13 cellular contexts compared by ENCODE assay signal in the genomic region with DNA sequence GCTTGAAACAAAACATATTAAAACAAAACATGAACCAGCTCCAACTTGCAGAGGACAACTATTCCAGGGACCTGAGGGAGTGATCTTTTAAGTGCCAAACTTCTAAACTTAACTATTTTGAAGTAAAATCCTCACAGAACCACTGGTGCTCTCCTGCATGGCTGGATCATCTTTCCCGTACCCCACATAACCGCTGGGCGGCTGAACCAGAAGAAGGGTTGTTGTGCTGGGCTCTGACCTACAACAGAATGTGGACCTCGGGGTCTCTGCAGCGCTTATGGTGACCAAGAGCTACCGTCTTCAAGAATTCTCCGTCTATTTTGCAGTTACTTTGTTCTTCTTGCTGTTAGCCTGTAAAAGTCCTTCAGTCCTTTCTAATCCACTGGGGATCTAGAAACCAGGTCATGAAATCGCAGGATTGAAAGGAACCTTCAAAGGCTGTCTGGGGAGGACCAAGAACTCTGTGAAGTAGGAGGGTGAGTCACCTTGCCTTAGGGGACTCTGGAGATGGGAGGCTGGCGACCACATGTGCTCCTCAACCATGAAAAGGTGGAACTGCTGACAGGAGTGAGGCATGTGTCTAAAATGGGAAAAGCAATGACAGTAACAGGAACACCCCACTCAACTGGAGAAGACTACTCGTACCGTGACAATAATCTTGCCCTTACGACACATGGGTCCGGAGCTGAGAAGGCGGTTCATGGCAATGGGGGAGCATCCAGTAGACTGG. TPM values are rescaled to one million over a fixed set of nuclear protein-coding genes. Genes with fewer than 3 reads are reported as not detected.
A peak's percentile ranks its signal among the peaks of the same experiment; 100 is the strongest.
DNase-seq lines count a peak whose midpoint lies in the region; ATAC-seq and TF ChIP-seq lines count a peak whose summit lies in the region.
"Had no signal": no experiment of that assay in that cellular context is flagged by ENCODE, and none has a peak within 500 bp of the region (broad histone marks: within the 10 kb centered on the region; RNA-seq: fewer than 3 reads in every experiment).

No MANE protein-coding gene starts in this region.

- peaks cover 4% of the 10 kb centered on the region for H3K36me3 Mint-ChIP-seq in activated naive CD8-positive, alpha-beta T cell
- peaks cover 20% of the 10 kb centered on the region for H3K36me3 Mint-ChIP-seq in activated naive CD8-positive, alpha-beta T cell treated with anti-CD3 and anti-CD28 coated beads for 36 hours
- H3K36me3 Mint-ChIP-seq in stimulated activated effector memory CD8-positive, alpha-beta T cell treated with anti-CD3 and anti-CD28 coated beads, Interleukin-12 subunit alpha, Interleukin-12 subunit beta, amount 100 ng/mL, for 72 hours: peaks cover 67% of the 10 kb centered on the region

- no peak overlapping the region for H3K4me3 ChIP-seq in SK-N-MC
- no peak overlapping the region for H3K4me3 ChIP-seq in fibroblast of mammary gland (ENCODE audit: control insufficient read depth, low read depth, low read length)
- H3K4me3 ChIP-seq: ovary had no signal

- H3K27me3 Mint-ChIP-seq in activated naive CD8-positive, alpha-beta T cell: no peaks in the 10 kb centered on the region
- H3K27me3 Mint-ChIP-seq in activated naive CD8-positive, alpha-beta T cell treated with anti-CD3 and anti-CD28 coated beads for 36 hours: no peaks in the 10 kb centered on the region

- no peaks in the 10 kb centered on the region for H3K9me3 Mint-ChIP-seq in activated naive CD8-positive, alpha-beta T cell (ENCODE audit: low read depth)
- H3K9me3 Mint-ChIP-seq in activated naive CD8-positive, alpha-beta T cell treated with anti-CD3 and anti-CD28 coated beads for 36 hours: no peaks in the 10 kb centered on the region
- H3K9me3 Mint-ChIP-seq in stimulated activated effector memory CD8-positive, alpha-beta T cell treated with anti-CD3 and anti-CD28 coated beads, Interleukin-12 subunit alpha, Interleukin-12 subunit beta, amount 100 ng/mL, for 72 hours: no peaks in the 10 kb centered on the region

- DNase-seq in activated naive CD8-positive, alpha-beta T cell treated with anti-CD3 and anti-CD28 coated beads for 36 hours: no peak
- no peak for DNase-seq in SK-N-MC (ENCODE audit: low read depth, low spot score)
- peak; percentile 78 for DNase-seq in fibroblast of mammary gland (ENCODE audit: low read depth)
- DNase-seq in stimulated activated effector memory CD8-positive, alpha-beta T cell treated with anti-CD3 and anti-CD28 coated beads, Interleukin-12 subunit alpha, Interleukin-12 subunit beta, amount 100 ng/mL, for 72 hours (ENCODE audit: low spot score in 2 of 2): no peak
- no peak for DNase-seq in HPDE6-E6E7 (ENCODE audit: extremely low spot score)
- DNase-seq in activated CD4-positive, alpha-beta T cell treated with anti-CD3 and anti-CD28 coated beads, Interleukin-2, amount 50 U/mL, for 1 hour: no peak
- DNase-seq: activated gamma-delta T cell treated with Interleukin-2 at 50 U/mL for 16 hours, BE2C, RPMI8226, WERI-Rb-1 had no signal

- H3K36me3 ChIP-seq in SK-N-MC (ENCODE audit: insufficient read depth, low read length): peaks cover 54% of the 10 kb centered on the region
- H3K36me3 ChIP-seq: ovary had no signal

- H3K9me3 ChIP-seq in SK-N-MC (ENCODE audit: low read depth, low read length): no peaks in the 10 kb centered on the region
- H3K9me3 ChIP-seq: BE2C, ovary had no signal

- TF ChIP-seq CTCF in fibroblast of mammary gland (conservative IDR thresholded peaks at IDR 0.05; ENCODE audit: control insufficient read depth, insufficient read depth, low read depth, low read length): peak; percentile 25

- ATAC-seq in stimulated activated effector memory CD8-positive, alpha-beta T cell treated with anti-CD3 and anti-CD28 coated beads, Interleukin-12 subunit alpha, Interleukin-12 subunit beta, amount 100 ng/mL, for 72 hours: no peak
- no peak for ATAC-seq in GM21423 (IDR thresholded peaks at IDR 0.05; ENCODE audit: unreplicated experiment)

- H3K4me1 Mint-ChIP-seq in activated naive CD8-positive, alpha-beta T cell (ENCODE audit: low read depth): peaks cover 42% of the 10 kb centered on the region
- H3K4me1 Mint-ChIP-seq in activated naive CD8-positive, alpha-beta T cell treated with anti-CD3 and anti-CD28 coated beads for 36 hours: peaks cover 30% of the 10 kb centered on the region
- H3K4me1 Mint-ChIP-seq in stimulated activated effector memory CD8-positive, alpha-beta T cell treated with anti-CD3 and anti-CD28 coated beads, Interleukin-12 subunit alpha, Interleukin-12 subunit beta, amount 100 ng/mL, for 72 hours: peaks cover 52% of the 10 kb centered on the region

- H3K27ac Mint-ChIP-seq in activated naive CD8-positive, alpha-beta T cell: no peak overlapping the region
- H3K27ac Mint-ChIP-seq in activated naive CD8-positive, alpha-beta T cell treated with anti-CD3 and anti-CD28 coated beads for 36 hours: no peak overlapping the region
- H3K27ac Mint-ChIP-seq in stimulated activated effector memory CD8-positive, alpha-beta T cell treated with anti-CD3 and anti-CD28 coated beads, Interleukin-12 subunit alpha, Interleukin-12 subunit beta, amount 100 ng/mL, for 72 hours: peak overlapping the region; percentile 82

- 0 out of 2 replicates have a peak overlapping the region, but pooled peaks have one; percentile 37 for H3K27ac ChIP-seq in SK-N-MC
- H3K27ac ChIP-seq: ovary, WERI-Rb-1 had no signal

- H3K4me3 Mint-ChIP-seq in activated naive CD8-positive, alpha-beta T cell: peak overlapping the region; percentile 13
- no peak overlapping the region for H3K4me3 Mint-ChIP-seq in activated naive CD8-positive, alpha-beta T cell treated with anti-CD3 and anti-CD28 coated beads for 36 hours
- H3K4me3 Mint-ChIP-seq in stimulated activated effector memory CD8-positive, alpha-beta T cell treated with anti-CD3 and anti-CD28 coated beads, Interleukin-12 subunit alpha, Interleukin-12 subunit beta, amount 100 ng/mL, for 72 hours: no peak overlapping the region

- no peak overlapping the region for H3K9ac ChIP-seq in SK-N-MC (ENCODE audit: insufficient read length)

RNA-seq across cellular contexts. Expression of a gene that starts 46.6 kb away (rescaled TPM):
- 100 to 1,000 TPM; 272 to 286 TPM for total RNA-seq in activated naive CD8-positive, alpha-beta T cell treated with anti-CD3 and anti-CD28 coated beads for 36 hours

RNA-seq across cellular contexts. Expression of a gene that starts 46.8 kb away (rescaled TPM):
- 100 to 1,000 TPM; 263 to 265 TPM for total RNA-seq in activated naive CD8-positive, alpha-beta T cell treated with anti-CD3 and anti-CD28 coated beads for 36 hours
